Comparison of ENCODE assay signal across 8 cellular contexts in genomic region chr4:51842554-51843308, GRCh38.
DNase-seq lines count a peak whose midpoint lies in the region; ATAC-seq and FAIRE-seq lines count a peak whose summit lies in the region.

DCUN1D4 (plus strand) TSS chr4:51843153; CDS start chr4:51843243, 90 bp downstream.

- peaks cover 8 to 17% (median 12%) of the 10 kb centered on the region in 10 experiments for H3K4me1 ChIP-seq in BLaER1 treated with 17β-estradiol and CSF1 and Interleukin-3, amounts not matched to agents 10 nM and 100 nM

- peak within 1 kb of the TSS; percentile 75 to 88 (median 82) for H3K9ac ChIP-seq in BLaER1 treated with 17β-estradiol and CSF1 and Interleukin-3, amounts not matched to agents 10 nM and 100 nM

- peaks cover 4 to 17% (median 5%) of the 10 kb centered on the region in 11 experiments; a peak in 9 of 22 replicates for H3K36me3 ChIP-seq in BLaER1 treated with 17β-estradiol and CSF1 and Interleukin-3, amounts not matched to agents 10 nM and 100 nM

- peak; percentile 87 for ATAC-seq in HG03460 (IDR thresholded peaks at IDR 0.05; ENCODE audit: unreplicated experiment)

- peaks cover 4 to 29% (median 13%) of the 10 kb centered on the region in 11 experiments; a peak in 15 of 22 replicates for H4K20me1 ChIP-seq in BLaER1 treated with 17β-estradiol and CSF1 and Interleukin-3, amounts not matched to agents 10 nM and 100 nM

- peak within 1 kb of the TSS; percentile 70 to 88 (median 84) for H3K4me3 ChIP-seq in BLaER1 treated with 17β-estradiol and CSF1 and Interleukin-3, amounts not matched to agents 10 nM and 100 nM

- H3K9me3 ChIP-seq in BLaER1 treated with 17β-estradiol and CSF1 and Interleukin-3, amounts not matched to agents 10 nM and 100 nM (replicated peaks in 1 of 11): no peaks in the 10 kb centered on the region

- peak; percentile 89 for FAIRE-seq in colon (lab: Jason Lieb, UNC)

- peak within 1 kb of the TSS; percentile 59 to 86 (median 80) for H3K27ac ChIP-seq in BLaER1 treated with 17β-estradiol and CSF1 and Interleukin-3, amounts not matched to agents 10 nM and 100 nM

- H3K27me3 ChIP-seq in BLaER1 treated with 17β-estradiol and CSF1 and Interleukin-3, amounts not matched to agents 10 nM and 100 nM: no peaks in the 10 kb centered on the region

- H3K4me2 ChIP-seq in BLaER1 treated with 17β-estradiol and CSF1 and Interleukin-3, amounts not matched to agents 10 nM and 100 nM: peak within 1 kb of the TSS; percentile 88 to 97 (median 92)

- peak; percentile 98 for DNase-seq in GM19240 (ENCODE audit: insufficient read length, low spot score)
- peak; percentile 98 to 100 for DNase-seq in NCI-H526 (lab: John Stamatoyannopoulos, UW)
- peak; percentile 99 for DNase-seq in activated CD4-positive, alpha-beta T cell treated with anti-CD3 and anti-CD28 coated beads for 48 hours
- peak; percentile 95 for DNase-seq in kidney glomerular epithelial cell (lab: John Stamatoyannopoulos, UW)
- peak; percentile 92 to 97 for DNase-seq in stimulated activated CD4-positive, alpha-beta T cell treated with anti-CD3 and anti-CD28 coated beads, Interleukin-1b, Interleukin-23, amount 100 ng/mL, for 1 hour (ENCODE audit: low read depth in 2 of 2)

Comparison
In these comparisons a context has a peak if more than half of its experiments do, and no peak if none do; other contexts are left out.
1. Peak in every context shown above with its lines: DNase-seq, ATAC-seq, H3K4me3 ChIP-seq and H3K27ac ChIP-seq.